18 cellular contexts compared by ENCODE assay signal in the genomic region with DNA sequence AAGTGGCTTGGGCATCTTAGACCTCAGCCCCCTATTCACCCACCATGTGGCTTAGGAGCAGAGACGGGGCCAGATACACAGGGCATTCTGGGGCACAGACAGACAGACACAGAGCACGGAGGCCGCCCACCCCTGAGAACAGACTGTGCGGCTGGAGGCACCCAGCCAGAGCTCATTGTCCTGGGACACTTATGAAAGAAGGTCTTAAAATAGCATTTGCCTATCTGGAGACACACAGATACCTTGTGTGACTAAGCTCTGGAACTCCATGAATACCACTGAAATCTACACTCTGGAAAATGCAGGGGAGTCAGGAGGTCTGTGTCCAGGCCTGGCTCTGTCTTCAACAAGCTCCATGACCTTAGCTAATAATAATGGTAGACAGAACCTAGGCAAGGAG.
"Had no signal": no experiment of that assay in that cellular context is flagged by ENCODE, and none has a peak within 500 bp of the region (broad histone marks: within the 10 kb centered on the region; RNA-seq: fewer than 3 reads in every experiment).

No MANE protein-coding gene starts in this region.

- H3K27ac ChIP-seq: adrenal gland, dorsolateral prefrontal cortex, suprapubic skin, VCaP had no signal

- DNase-seq: activated CD4-positive, alpha-beta T cell treated with anti-CD3 and anti-CD28 coated beads, Interleukin-2, amount 50 U/mL, for 1 hour; activated CD4-positive, CD25-positive, alpha-beta regulatory T cell treated with anti-CD3 and anti-CD28 coated beads, Interleukin-2, amount 50 U/mL, for 72 hours; activated CD8-positive, alpha-beta memory T cell treated with anti-CD3 and anti-CD28 coated beads, Interleukin-2, amount 50 U/mL, for 4 hours; activated effector memory CD4-positive, alpha-beta T cell treated with Interleukin-2 at 50 U/mL for 16 hours; activated T-cell treated with anti-CD3 and anti-CD28 coated beads, Interleukin-2, amount 50 U/mL, for 48 hours; adrenal gland; caudate nucleus; dorsolateral prefrontal cortex; head of caudate nucleus; immature natural killer cell; kidney glomerular epithelial cell; mesenchymal stem cell; small intestine; stimulated activated CD4-positive, alpha-beta T cell treated with anti-CD3 and anti-CD28 coated beads, Interleukin-4, amount 100 ng/mL, for 1 hour; stimulated activated naive CD8-positive, alpha-beta T cell treated with anti-CD3 and anti-CD28 coated beads, Interleukin-15, amount 100 ng/mL, for 72 hours had no signal

- H3K4me1 ChIP-seq: adrenal gland, suprapubic skin had no signal

- ATAC-seq: natural killer cell treated with Interleukin-12 subunit alpha and Interleukin-12 subunit beta and Interleukin-15 and Interleukin-18, amount 100 ng/mL, for 72 hours; stimulated activated naive CD8-positive, alpha-beta T cell treated with anti-CD3 and anti-CD28 coated beads, Interleukin-15, amount 100 ng/mL, for 72 hours had no signal

- H3K4me3 ChIP-seq: adrenal gland, dorsolateral prefrontal cortex, suprapubic skin had no signal

- H3K9me3 ChIP-seq: adrenal gland, suprapubic skin had no signal

- H3K27me3 ChIP-seq: adrenal gland, dorsolateral prefrontal cortex, suprapubic skin had no signal

- H3K36me3 ChIP-seq: adrenal gland, suprapubic skin had no signal
